ENCODE assay signal across 33 cellular contexts in the genomic region with DNA sequence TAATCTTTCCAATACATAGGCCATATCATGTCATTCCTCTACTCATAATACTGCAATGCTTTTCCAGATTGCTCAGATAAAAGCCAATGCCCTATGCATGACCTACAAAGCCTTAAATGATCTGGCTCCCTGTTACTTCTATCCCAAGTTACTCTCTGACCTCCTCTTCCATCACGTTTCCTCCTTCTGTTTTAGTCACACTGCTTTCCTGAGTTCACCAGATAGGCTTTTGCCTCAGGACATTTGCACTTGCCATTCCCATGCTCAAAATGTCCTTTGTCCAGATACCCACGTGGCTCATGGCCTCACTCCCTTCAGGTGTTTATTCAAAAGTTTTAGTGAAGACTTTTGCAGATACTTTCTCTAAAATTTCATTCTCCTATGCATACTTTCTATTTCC.
"Had no signal": no experiment of that assay in that cellular context is flagged by ENCODE, and none has a peak within 500 bp of the region (broad histone marks: within the 10 kb centered on the region; RNA-seq: fewer than 3 reads in every experiment).

No MANE protein-coding gene starts in this region.

- H3K4me1 Mint-ChIP-seq: activated B cell treated with CpG ODN at 0.5 μM for 24 hours; activated CD4-positive, alpha-beta T cell treated with anti-CD3 and anti-CD28 coated beads, Interleukin-2, amount 10 ng/mL, durations not matched to agents 24 days and 14 days; activated naive CD8-positive, alpha-beta T cell treated with anti-CD3 and anti-CD28 coated beads for 36 hours; activated T-helper 17 cell treated with anti-CD3 and anti-CD28 coated beads, Interleukin-2, amount 50 U/mL, for 72 hours had no signal

- H3K27me3 ChIP-seq: adrenal gland, body of pancreas, brain microvascular endothelial cell, breast epithelium had no signal

- H3K4me1 ChIP-seq: adrenal gland, body of pancreas, breast epithelium had no signal

- H3K4me3 Mint-ChIP-seq: activated B cell treated with CpG ODN at 0.5 μM for 24 hours; activated CD4-positive, alpha-beta memory T cell treated with anti-CD3 and anti-CD28 coated beads for 36 hours; activated CD4-positive, alpha-beta T cell treated with anti-CD3 and anti-CD28 coated beads, Interleukin-2, amount 10 ng/mL, durations not matched to agents 24 days and 14 days; activated CD8-positive, alpha-beta T cell treated with anti-CD3 and anti-CD28 coated beads for 36 hours; activated naive CD4-positive, alpha-beta T cell treated with anti-CD3 and anti-CD28 coated beads for 36 hours; activated naive CD8-positive, alpha-beta T cell treated with anti-CD3 and anti-CD28 coated beads for 36 hours; activated T-cell treated with anti-CD3 and anti-CD28 coated beads, Interleukin-2, amount 50 U/mL, for 4 hours; activated T-cell treated with anti-CD3 and anti-CD28 coated beads, Interleukin-2, amount 50 U/mL, for 72 hours; activated T-helper 1 cell treated with anti-CD3 and anti-CD28 coated beads, Interleukin-12 subunit alpha, Interleukin-12 subunit beta, Interleukin-2, Interleukin-4 antibody, amounts not matched to agents 30 ng/mL and 10 ng/mL and 1 ng/mL, durations not matched to agents 14 hours and 24 hours and 36 hours; activated T-helper 17 cell treated with anti-CD3 and anti-CD28 coated beads, Interleukin-2, amount 50 U/mL, for 72 hours; T-helper 1 cell treated with Interleukin-12 subunit alpha and Interleukin-12 subunit beta and Interleukin-4 antibody, amounts not matched to agents 30 μg/mL and 1 μg/mL, for 36 hours; T-helper 2 cell treated with Interferon-gamma antibody and Interleukin-4, amounts not matched to agents 5 μg/mL and 100 μg/mL, for 36 hours had no signal

- H3K9me3 ChIP-seq: adrenal gland, body of pancreas had no signal

- H3K4me3 ChIP-seq: adrenal gland, body of pancreas, breast epithelium had no signal

- H3K36me3 ChIP-seq: adrenal gland, brain microvascular endothelial cell, breast epithelium had no signal

- H3K27ac ChIP-seq: adrenal gland, body of pancreas, brain microvascular endothelial cell, breast epithelium had no signal

- H3K9me3 Mint-ChIP-seq: activated B cell treated with CpG ODN at 0.5 μM for 24 hours; activated CD4-positive, alpha-beta T cell treated with anti-CD3 and anti-CD28 coated beads, Interleukin-2, amount 10 ng/mL, durations not matched to agents 24 days and 14 days; activated naive CD8-positive, alpha-beta T cell treated with anti-CD3 and anti-CD28 coated beads for 36 hours; T-helper 1 cell treated with Interleukin-12 subunit alpha and Interleukin-12 subunit beta and Interleukin-4 antibody, amounts not matched to agents 30 μg/mL and 1 μg/mL, for 36 hours had no signal

- DNase-seq: activated B cell treated with CpG ODN at 0.5 μM for 24 hours; activated CD4-positive, alpha-beta memory T cell treated with anti-CD3 and anti-CD28 coated beads for 36 hours; activated CD4-positive, alpha-beta T cell treated with anti-CD3 and anti-CD28 coated beads for 4 hours; activated CD4-positive, alpha-beta T cell treated with anti-CD3 and anti-CD28 coated beads, Interleukin-2, amount 10 ng/mL, durations not matched to agents 24 days and 14 days; activated CD4-positive, alpha-beta T cell treated with anti-CD3 and anti-CD28 coated beads, Interleukin-2, amount 50 U/mL, for 1 hour; activated CD4-positive, alpha-beta T cell treated with anti-CD3 and anti-CD28 coated beads, Interleukin-2, amount 50 U/mL, for 4 hours; activated CD4-positive, CD25-positive, alpha-beta regulatory T cell treated with anti-CD3 and anti-CD28 coated beads, Interleukin-2, amount 50 U/mL, for 72 hours; activated CD8-positive, alpha-beta memory T cell treated with anti-CD3 and anti-CD28 coated beads, Interleukin-2, amount 50 U/mL, for 4 hours; activated CD8-positive, alpha-beta T cell treated with anti-CD3 and anti-CD28 coated beads for 36 hours; activated effector memory CD4-positive, alpha-beta T cell treated with anti-CD3 and anti-CD28 coated beads, Interleukin-2, amount 50 U/mL, for 16 hours; activated gamma-delta T cell treated with Interleukin-2 at 50 U/mL for 16 hours; activated naive CD4-positive, alpha-beta T cell; activated naive CD4-positive, alpha-beta T cell treated with anti-CD3 and anti-CD28 coated beads for 36 hours; activated naive CD4-positive, alpha-beta T cell treated with anti-CD3 and anti-CD28 coated beads, Interleukin-2, amount 50 U/mL, for 16 hours; activated naive CD8-positive, alpha-beta T cell treated with anti-CD3 and anti-CD28 coated beads for 36 hours; activated T-cell treated with anti-CD3 and anti-CD28 coated beads for 4 hours; activated T-cell treated with anti-CD3 and anti-CD28 coated beads, Interleukin-2, amount 50 U/mL, for 1 hour; activated T-cell treated with anti-CD3 and anti-CD28 coated beads, Interleukin-2, amount 50 U/mL, for 4 hours; activated T-cell treated with anti-CD3 and anti-CD28 coated beads, Interleukin-2, amount 50 U/mL, for 72 hours; adrenal gland; amniotic stem cell; aorta; body of pancreas; brain microvascular endothelial cell; central memory CD4-positive, alpha-beta T cell; T-helper 2 cell; T-helper 9 cell had no signal

- H3K27me3 Mint-ChIP-seq: activated B cell treated with CpG ODN at 0.5 μM for 24 hours; activated CD4-positive, alpha-beta memory T cell treated with anti-CD3 and anti-CD28 coated beads for 36 hours; activated CD4-positive, alpha-beta T cell treated with anti-CD3 and anti-CD28 coated beads, Interleukin-2, amount 10 ng/mL, durations not matched to agents 24 days and 14 days; activated CD8-positive, alpha-beta T cell treated with anti-CD3 and anti-CD28 coated beads for 36 hours; activated naive CD8-positive, alpha-beta T cell treated with anti-CD3 and anti-CD28 coated beads for 36 hours; activated T-helper 17 cell treated with anti-CD3 and anti-CD28 coated beads, Interleukin-2, amount 50 U/mL, for 72 hours had no signal

- ATAC-seq: activated CD8-positive, alpha-beta T cell treated with anti-CD3 and anti-CD28 coated beads for 36 hours; activated naive CD4-positive, alpha-beta T cell treated with anti-CD3 and anti-CD28 coated beads, Interleukin-2, amount 50 U/mL, for 72 hours; activated T-cell treated with anti-CD3 and anti-CD28 coated beads, Interleukin-2, amount 50 U/mL, for 4 hours; activated T-cell treated with anti-CD3 and anti-CD28 coated beads, Interleukin-2, amount 50 U/mL, for 72 hours; activated T-helper 17 cell treated with anti-CD3 and anti-CD28 coated beads, Interleukin-2, amount 50 U/mL, for 72 hours; body of pancreas had no signal

- H3K27ac Mint-ChIP-seq: activated B cell treated with CpG ODN at 0.5 μM for 24 hours; activated CD4-positive, alpha-beta memory T cell treated with anti-CD3 and anti-CD28 coated beads for 36 hours; activated CD4-positive, alpha-beta T cell treated with anti-CD3 and anti-CD28 coated beads, Interleukin-2, amount 10 ng/mL, durations not matched to agents 24 days and 14 days; activated CD8-positive, alpha-beta T cell treated with anti-CD3 and anti-CD28 coated beads for 36 hours; activated naive CD4-positive, alpha-beta T cell treated with anti-CD3 and anti-CD28 coated beads for 36 hours; activated naive CD4-positive, alpha-beta T cell treated with anti-CD3 and anti-CD28 coated beads, Interleukin-2, amount 50 U/mL, for 72 hours; activated naive CD8-positive, alpha-beta T cell treated with anti-CD3 and anti-CD28 coated beads for 36 hours; activated T-cell treated with anti-CD3 and anti-CD28 coated beads, Interleukin-2, amount 50 U/mL, for 72 hours; activated T-helper 1 cell treated with anti-CD3 and anti-CD28 coated beads, Interleukin-12 subunit alpha, Interleukin-12 subunit beta, Interleukin-2, Interleukin-4 antibody, amounts not matched to agents 30 ng/mL and 10 ng/mL and 1 ng/mL, durations not matched to agents 14 hours and 24 hours and 36 hours; activated T-helper 17 cell treated with anti-CD3 and anti-CD28 coated beads, Interleukin-2, amount 50 U/mL, for 72 hours; T-helper 1 cell treated with Interleukin-12 subunit alpha and Interleukin-12 subunit beta and Interleukin-4 antibody, amounts not matched to agents 30 μg/mL and 1 μg/mL, for 36 hours; T-helper 2 cell treated with Interferon-gamma antibody and Interleukin-4, amounts not matched to agents 5 μg/mL and 100 μg/mL, for 36 hours had no signal

- H3K36me3 Mint-ChIP-seq: activated CD4-positive, alpha-beta memory T cell treated with anti-CD3 and anti-CD28 coated beads for 36 hours; activated naive CD4-positive, alpha-beta T cell treated with anti-CD3 and anti-CD28 coated beads, Interleukin-2, amount 50 U/mL, for 72 hours; activated naive CD8-positive, alpha-beta T cell treated with anti-CD3 and anti-CD28 coated beads for 36 hours had no signal
